In the genomic region with DNA sequence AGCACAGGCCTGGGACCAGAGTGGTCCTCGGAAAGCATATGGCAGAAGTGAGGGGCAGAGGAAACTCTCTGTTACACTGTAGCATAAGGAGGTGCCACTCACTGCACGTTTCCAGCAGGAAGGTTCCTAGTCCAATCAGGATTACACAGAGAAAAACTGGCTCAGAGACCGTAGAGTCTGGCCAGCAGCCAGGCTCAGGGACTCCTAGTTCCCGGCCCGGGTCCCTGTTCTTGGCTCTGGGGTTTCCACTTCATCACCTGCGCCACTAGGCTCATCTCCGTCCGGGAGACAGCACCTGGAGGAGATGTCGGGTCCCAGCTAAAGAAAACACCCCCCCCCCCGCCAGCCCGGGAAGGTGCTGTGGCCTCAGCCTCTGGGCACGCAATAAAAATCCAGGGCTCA, we compare ENCODE assay signal across 8 cellular contexts. TPM values are rescaled to one million over a fixed set of nuclear protein-coding genes. Genes with fewer than 3 reads are reported as not detected.
DNase-seq lines count a peak whose midpoint lies in the region; ATAC-seq, FAIRE-seq and TF ChIP-seq lines count a peak whose summit lies in the region.

No MANE protein-coding gene starts in this region.

- intact Hi-C loops in endothelial cell of umbilical vein (cut with micrococcal nuclease): loop anchor here (2.0 to 5.0 kb wide), 3 partner anchors 33 to 736 kb away; a partner anchor contains a TSS

- H3K36me3 ChIP-seq in endothelial cell of umbilical vein (ENCODE audit: control insufficient read depth in 2 of 2, extremely low read depth in 1 of 2, insufficient read depth in 2 of 2, low read length in 2 of 2) (no peaks in the 10 kb centered on the region), mucosa of stomach (ENCODE audit: control insufficient read depth, insufficient read depth, low read length) (peaks cover 5% of the 10 kb centered on the region)

- peaks cover 0 to 6% of the 10 kb centered on the region in 2 experiments for H3K27me3 ChIP-seq in endothelial cell of umbilical vein (ENCODE audit: control insufficient read depth in 2 of 2, insufficient read depth in 2 of 2, low read length in 2 of 2)
- H3K27me3 ChIP-seq in mucosa of stomach (ENCODE audit: control insufficient read depth, insufficient read depth, low read length): no peaks in the 10 kb centered on the region

- H2AFZ ChIP-seq in endothelial cell of umbilical vein (ENCODE audit: low read depth, low read length): no peak overlapping the region

- CTCF ChIA-PET in endothelial cell of umbilical vein (lab: Charles Lee): no interaction called here

- peak overlapping the region; percentile 7 for H3K27ac ChIP-seq in endothelial cell of umbilical vein (ENCODE audit: insufficient read depth, low read depth, low read length)

- dilution Hi-C loops in endothelial cell of umbilical vein (cut with MboI; ENCODE audit: extremely low pct_ligation_motif_present, low sequenced_read_pairs): no loop called here

- ATAC-seq in stimulated activated naive CD8-positive, alpha-beta T cell treated with anti-CD3 and anti-CD28 coated beads, Interleukin-15, Interleukin-2, amounts not matched to agents 100 U/mL and 50 U/mL, for 24 hours: no peak
- ATAC-seq in HG03565 (IDR thresholded peaks at IDR 0.05; ENCODE audit: unreplicated experiment): no peak
- ATAC-seq in HG02623 (IDR thresholded peaks at IDR 0.05; ENCODE audit: unreplicated experiment): no peak

- POLR2A ChIA-PET in endothelial cell of umbilical vein (lab: Charles Lee): interaction anchor here (0.6 kb wide), 1 partner anchor 505 kb away, joined by 4 read pairs; no protein-coding TSS in a partner anchor

- peak overlapping the region; percentile 86 for H3K4me3 Mint-ChIP-seq in stimulated activated naive CD8-positive, alpha-beta T cell treated with anti-CD3 and anti-CD28 coated beads, Interleukin-15, Interleukin-2, amounts not matched to agents 100 ng/mL and 50 ng/mL, for 24 hours

- H4K20me1 ChIP-seq in endothelial cell of umbilical vein (replicated peaks; ENCODE audit: control insufficient read depth, extremely low read depth, insufficient read depth, low read length): no peaks in the 10 kb centered on the region

- H3K36me3 Mint-ChIP-seq in stimulated activated naive CD8-positive, alpha-beta T cell treated with anti-CD3 and anti-CD28 coated beads, Interleukin-15, Interleukin-2, amounts not matched to agents 100 ng/mL and 50 ng/mL, for 24 hours (ENCODE audit: low read depth): peaks cover 22% of the 10 kb centered on the region

- DNase-seq in stimulated activated naive CD8-positive, alpha-beta T cell treated with anti-CD3 and anti-CD28 coated beads, Interleukin-15, Interleukin-2, amounts not matched to agents 100 U/mL and 50 U/mL, for 24 hours: no peak
- peak; percentile 55 for DNase-seq in RPMI8226
- DNase-seq in endothelial cell of umbilical vein (ENCODE audit: low read depth, low spot score): peak; percentile 45
- DNase-seq in stimulated activated CD4-positive, alpha-beta T cell treated with anti-CD3 and anti-CD28 coated beads, Interleukin-4, amount 100 ng/mL, for 1 hour: no peak

- peak; percentile 38 for FAIRE-seq in endothelial cell of umbilical vein (lab: Jason Lieb, UNC)

- peaks cover 35% of the 10 kb centered on the region for H3K4me1 Mint-ChIP-seq in stimulated activated naive CD8-positive, alpha-beta T cell treated with anti-CD3 and anti-CD28 coated beads, Interleukin-15, Interleukin-2, amounts not matched to agents 100 ng/mL and 50 ng/mL, for 24 hours (ENCODE audit: low read depth)

- H3K9me3 ChIP-seq in endothelial cell of umbilical vein (replicated peaks; ENCODE audit: control insufficient read depth, insufficient read depth, low read length) (no peaks in the 10 kb centered on the region), mucosa of stomach (ENCODE audit: control insufficient read depth, low read length) (no peaks in the 10 kb centered on the region)

- TF ChIP-seq POLR2A in endothelial cell of umbilical vein (IDR thresholded peaks at IDR 0.05; ENCODE audit: low read depth, low read length): no peak

- H3K27ac Mint-ChIP-seq in stimulated activated naive CD8-positive, alpha-beta T cell treated with anti-CD3 and anti-CD28 coated beads, Interleukin-15, Interleukin-2, amounts not matched to agents 100 ng/mL and 50 ng/mL, for 24 hours: peak overlapping the region; percentile 49

- H3K79me2 ChIP-seq in endothelial cell of umbilical vein (ENCODE audit: control insufficient read depth, insufficient read depth, low read length): peaks cover 11% of the 10 kb centered on the region

- peak overlapping the region; percentile 84 for H3K4me2 ChIP-seq in endothelial cell of umbilical vein (ENCODE audit: insufficient read depth, low read length)

- H3K27me3 Mint-ChIP-seq in stimulated activated naive CD8-positive, alpha-beta T cell treated with anti-CD3 and anti-CD28 coated beads, Interleukin-15, Interleukin-2, amounts not matched to agents 100 ng/mL and 50 ng/mL, for 24 hours: no peaks in the 10 kb centered on the region

- peak overlapping the region; percentile 35 to 74 (median 37) for H3K4me3 ChIP-seq in endothelial cell of umbilical vein (replicated peaks in 1 of 3; ENCODE audit: insufficient read depth in 1 of 3, low read depth in 1 of 3, low read length in 3 of 3)
- peak overlapping the region; percentile 71 for H3K4me3 ChIP-seq in mucosa of stomach (ENCODE audit: low read length)

- peak overlapping the region; percentile 70 for H3K9ac ChIP-seq in endothelial cell of umbilical vein (replicated peaks; ENCODE audit: extremely low read depth, insufficient read depth, low read length)
- H3K9ac ChIP-seq in mucosa of stomach (ENCODE audit: low read length): peak overlapping the region; percentile 71

- H3K9me1 ChIP-seq in endothelial cell of umbilical vein (replicated peaks; ENCODE audit: control insufficient read depth, extremely low read depth, insufficient read depth, low read length): no peaks in the 10 kb centered on the region

- no peaks in the 10 kb centered on the region for H3K9me3 Mint-ChIP-seq in stimulated activated naive CD8-positive, alpha-beta T cell treated with anti-CD3 and anti-CD28 coated beads, Interleukin-15, Interleukin-2, amounts not matched to agents 100 ng/mL and 50 ng/mL, for 24 hours

- no TSS peak for BruUV-seq in endothelial cell of umbilical vein (replicated peaks; lab: Mats Ljungman, UMichigan)

- peaks cover 26% of the 10 kb centered on the region for H3K4me1 ChIP-seq in endothelial cell of umbilical vein (ENCODE audit: control insufficient read depth, extremely low read depth, insufficient read depth, low read length)
- peaks cover 39% of the 10 kb centered on the region for H3K4me1 ChIP-seq in mucosa of stomach (ENCODE audit: control insufficient read depth, insufficient read depth, low read length)

- TF ChIP-seq CTCF in endothelial cell of umbilical vein (IDR thresholded peaks at IDR 0.05; ENCODE audit: extremely low read depth in 1 of 2, insufficient read depth in 1 of 2, low read depth in 1 of 2, low read length in 2 of 2): no peak

TF ChIP-seq in endothelial cell of umbilical vein, 7 proteins besides CTCF, POLR2A, EP300 and RAD21:
- TF ChIP-seq, protein P1, sequence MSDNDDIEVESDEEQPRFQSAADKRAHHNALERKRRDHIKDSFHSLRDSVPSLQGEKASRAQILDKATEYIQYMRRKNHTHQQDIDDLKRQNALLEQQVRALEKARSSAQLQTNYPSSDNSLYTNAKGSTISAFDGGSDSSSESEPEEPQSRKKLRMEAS (IDR thresholded peaks at IDR 0.05; ENCODE audit: insufficient read depth, insufficient read length): no peak

RNA-seq across cellular contexts. Expression of a gene that starts 1.1 kb away (rescaled TPM):
- total RNA-seq in endothelial cell of umbilical vein: 32.9 and 36.5 TPM in 2 replicates
- polyA plus RNA-seq in endothelial cell of umbilical vein: 26.2 and 30.1 TPM in 2 replicates
- 13.7 and 14.3 TPM in 2 replicates for polyA plus RNA-seq in endothelial cell of umbilical vein (2011; cell fraction: cytosol; rRNA removed)
- polyA plus RNA-seq in endothelial cell of umbilical vein (2011; cell fraction: nucleus; rRNA removed): 14.1 and 15.3 TPM in 2 replicates
- 29.6 and 34.1 TPM in 2 replicates for polyA plus RNA-seq in endothelial cell of umbilical vein (2012)
- polyA minus RNA-seq in endothelial cell of umbilical vein: 13.0 and 14.5 TPM in 2 replicates
- polyA minus RNA-seq in endothelial cell of umbilical vein (2011; cell fraction: cytosol; rRNA and poly(A)+ RNA removed): 32.1 TPM
- 7.3 and 7.8 TPM in 2 replicates for polyA minus RNA-seq in endothelial cell of umbilical vein (2011; cell fraction: nucleus; rRNA and poly(A)+ RNA removed)

RNA-seq across cellular contexts. Expression of a gene that starts 34.5 kb away (rescaled TPM):
- total RNA-seq in endothelial cell of umbilical vein: 328 and 346 TPM in 2 replicates
- polyA plus RNA-seq in endothelial cell of umbilical vein: 720 and 1,228 TPM in 2 replicates
- 330 and 448 TPM in 2 replicates for polyA plus RNA-seq in endothelial cell of umbilical vein (2011; cell fraction: cytosol; rRNA removed)
- polyA plus RNA-seq in endothelial cell of umbilical vein (2011; cell fraction: nucleus; rRNA removed): 114 and 133 TPM in 2 replicates
- polyA plus RNA-seq in endothelial cell of umbilical vein (2012): 151 and 361 TPM in 2 replicates
- 76.8 and 89.2 TPM in 2 replicates for polyA minus RNA-seq in endothelial cell of umbilical vein
- polyA minus RNA-seq in endothelial cell of umbilical vein (2011; cell fraction: cytosol; rRNA and poly(A)+ RNA removed): 71.9 TPM
- 19.2 and 32.9 TPM in 2 replicates for polyA minus RNA-seq in endothelial cell of umbilical vein (2011; cell fraction: nucleus; rRNA and poly(A)+ RNA removed)

RNA-seq across cellular contexts. Expression of a gene that starts 42.7 kb away (rescaled TPM):
- total RNA-seq in endothelial cell of umbilical vein: 16.9 and 17.8 TPM in 2 replicates
- polyA plus RNA-seq in endothelial cell of umbilical vein: 23.2 and 26.9 TPM in 2 replicates
- 20.4 and 23.3 TPM in 2 replicates for polyA plus RNA-seq in endothelial cell of umbilical vein (2011; cell fraction: cytosol; rRNA removed)
- polyA plus RNA-seq in endothelial cell of umbilical vein (2011; cell fraction: nucleus; rRNA removed): 12.8 and 13.3 TPM in 2 replicates
- polyA plus RNA-seq in endothelial cell of umbilical vein (2012): 11.5 and 11.9 TPM in 2 replicates
- polyA minus RNA-seq in endothelial cell of umbilical vein: 10.4 and 17.9 TPM in 2 replicates
- polyA minus RNA-seq in endothelial cell of umbilical vein (2011; cell fraction: cytosol; rRNA and poly(A)+ RNA removed): 13.8 TPM
- polyA minus RNA-seq in endothelial cell of umbilical vein (2011; cell fraction: nucleus; rRNA and poly(A)+ RNA removed): 7.7 and 9.5 TPM in 2 replicates

Comparison
In these comparisons a context has a peak if more than half of its experiments do, and no peak if none do; other contexts are left out.
1. DNase-seq: peak in RPMI8226 (single experiment) and endothelial cell of umbilical vein (single experiment); none in stimulated activated naive CD8-positive, alpha-beta T cell treated with anti-CD3 and anti-CD28 coated beads, Interleukin-15, Interleukin-2, amounts not matched to agents 100 U/mL and 50 U/mL, for 24 hours (single experiment) and stimulated activated CD4-positive, alpha-beta T cell treated with anti-CD3 and anti-CD28 coated beads, Interleukin-4, amount 100 ng/mL, for 1 hour (single experiment).